1 cellular context compared by ENCODE assay signal in the genomic region with DNA sequence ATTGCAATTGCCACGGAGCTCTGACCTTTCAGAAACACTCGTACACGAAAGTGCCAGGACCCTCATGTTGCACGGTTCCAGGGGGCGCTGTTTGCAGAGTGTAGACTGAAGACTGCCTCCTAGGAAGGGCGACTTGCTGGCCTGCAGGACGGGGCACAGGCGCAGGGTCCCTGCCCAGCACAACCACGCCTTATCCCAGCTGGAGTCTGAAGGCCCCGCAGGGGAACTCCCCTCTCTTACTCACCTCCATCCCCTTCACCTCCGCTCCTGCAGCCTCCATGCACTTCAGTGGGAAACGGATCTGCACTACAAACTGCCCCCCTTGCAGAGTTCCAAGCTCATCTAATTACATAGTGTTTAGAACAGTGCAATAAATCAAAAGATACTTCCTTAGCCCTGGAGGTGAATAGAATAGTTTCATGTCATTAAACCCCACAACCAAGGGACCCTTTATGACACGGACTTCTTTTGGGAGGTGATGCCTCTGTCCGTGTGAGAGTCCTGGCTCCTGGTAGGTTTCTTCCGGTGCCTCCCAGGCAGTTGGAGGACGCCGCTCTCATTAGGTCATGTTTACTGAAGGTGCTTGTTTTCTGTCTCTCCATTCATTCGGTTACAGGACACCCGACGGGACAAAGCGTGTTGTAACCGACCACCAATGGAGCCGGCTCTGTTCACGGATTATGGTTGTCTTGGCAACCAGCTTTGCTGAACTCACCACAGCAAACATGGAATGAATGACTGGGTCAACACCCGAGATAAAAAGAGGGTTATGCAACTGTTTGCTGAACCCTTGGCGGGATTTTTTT.
TF ChIP-seq lines count a peak whose summit lies in the region.

No MANE protein-coding gene starts in this region.

TF ChIP-seq in HepG2, 621 proteins besides CTCF, POLR2A, EP300 and RAD21 (continued from another document and continues in another):
- TF ChIP-seq, protein P1, sequence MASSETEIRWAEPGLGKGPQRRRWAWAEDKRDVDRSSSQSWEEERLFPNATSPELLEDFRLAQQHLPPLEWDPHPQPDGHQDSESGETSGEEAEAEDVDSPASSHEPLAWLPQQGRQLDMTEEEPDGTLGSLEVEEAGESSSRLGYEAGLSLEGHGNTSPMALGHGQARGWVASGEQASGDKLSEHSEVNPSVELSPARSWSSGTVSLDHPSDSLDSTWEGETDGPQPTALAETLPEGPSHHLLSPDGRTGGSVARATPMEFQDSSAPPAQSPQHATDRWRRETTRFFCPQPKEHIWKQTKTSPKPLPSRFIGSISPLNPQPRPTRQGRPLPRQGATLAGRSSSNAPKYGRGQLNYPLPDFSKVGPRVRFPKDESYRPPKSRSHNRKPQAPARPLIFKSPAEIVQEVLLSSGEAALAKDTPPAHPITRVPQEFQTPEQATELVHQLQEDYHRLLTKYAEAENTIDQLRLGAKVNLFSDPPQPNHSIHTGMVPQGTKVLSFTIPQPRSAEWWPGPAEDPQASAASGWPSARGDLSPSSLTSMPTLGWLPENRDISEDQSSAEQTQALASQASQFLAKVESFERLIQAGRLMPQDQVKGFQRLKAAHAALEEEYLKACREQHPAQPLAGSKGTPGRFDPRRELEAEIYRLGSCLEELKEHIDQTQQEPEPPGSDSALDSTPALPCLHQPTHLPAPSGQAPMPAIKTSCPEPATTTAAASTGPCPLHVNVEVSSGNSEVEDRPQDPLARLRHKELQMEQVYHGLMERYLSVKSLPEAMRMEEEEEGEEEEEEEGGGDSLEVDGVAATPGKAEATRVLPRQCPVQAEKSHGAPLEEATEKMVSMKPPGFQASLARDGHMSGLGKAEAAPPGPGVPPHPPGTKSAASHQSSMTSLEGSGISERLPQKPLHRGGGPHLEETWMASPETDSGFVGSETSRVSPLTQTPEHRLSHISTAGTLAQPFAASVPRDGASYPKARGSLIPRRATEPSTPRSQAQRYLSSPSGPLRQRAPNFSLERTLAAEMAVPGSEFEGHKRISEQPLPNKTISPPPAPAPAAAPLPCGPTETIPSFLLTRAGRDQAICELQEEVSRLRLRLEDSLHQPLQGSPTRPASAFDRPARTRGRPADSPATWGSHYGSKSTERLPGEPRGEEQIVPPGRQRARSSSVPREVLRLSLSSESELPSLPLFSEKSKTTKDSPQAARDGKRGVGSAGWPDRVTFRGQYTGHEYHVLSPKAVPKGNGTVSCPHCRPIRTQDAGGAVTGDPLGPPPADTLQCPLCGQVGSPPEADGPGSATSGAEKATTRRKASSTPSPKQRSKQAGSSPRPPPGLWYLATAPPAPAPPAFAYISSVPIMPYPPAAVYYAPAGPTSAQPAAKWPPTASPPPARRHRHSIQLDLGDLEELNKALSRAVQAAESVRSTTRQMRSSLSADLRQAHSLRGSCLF (CRISPR knock-in tag; IDR thresholded peaks at IDR 0.05; ENCODE audit: borderline replicate concordance), result 0 out of 2 replicates have a peak, but pooled peaks have one; percentile 61
- no peak for TF ChIP-seq ZBTB7A (CRISPR knock-in tag; IDR thresholded peaks at IDR 0.05)
- peak; percentile 99 for TF ChIP-seq ZNF121 (CRISPR knock-in tag; IDR thresholded peaks at IDR 0.05)
- no peak for TF ChIP-seq AGO2 (optimal IDR thresholded peaks at IDR 0.05; ENCODE audit: low read depth, low read length)
- peak; percentile 79; the same call in 1 of the 2 replicates for TF ChIP-seq ERF (CRISPR knock-in tag; IDR thresholded peaks at IDR 0.05)
- TF ChIP-seq, protein P2, sequence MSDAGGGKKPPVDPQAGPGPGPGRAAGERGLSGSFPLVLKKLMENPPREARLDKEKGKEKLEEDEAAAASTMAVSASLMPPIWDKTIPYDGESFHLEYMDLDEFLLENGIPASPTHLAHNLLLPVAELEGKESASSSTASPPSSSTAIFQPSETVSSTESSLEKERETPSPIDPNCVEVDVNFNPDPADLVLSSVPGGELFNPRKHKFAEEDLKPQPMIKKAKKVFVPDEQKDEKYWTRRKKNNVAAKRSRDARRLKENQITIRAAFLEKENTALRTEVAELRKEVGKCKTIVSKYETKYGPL (CRISPR knock-in tag; IDR thresholded peaks at IDR 0.05), result peak; percentile 89
- TF ChIP-seq MAFG (CRISPR knock-in tag; IDR thresholded peaks at IDR 0.05), result no peak
- TF ChIP-seq, protein P3, sequence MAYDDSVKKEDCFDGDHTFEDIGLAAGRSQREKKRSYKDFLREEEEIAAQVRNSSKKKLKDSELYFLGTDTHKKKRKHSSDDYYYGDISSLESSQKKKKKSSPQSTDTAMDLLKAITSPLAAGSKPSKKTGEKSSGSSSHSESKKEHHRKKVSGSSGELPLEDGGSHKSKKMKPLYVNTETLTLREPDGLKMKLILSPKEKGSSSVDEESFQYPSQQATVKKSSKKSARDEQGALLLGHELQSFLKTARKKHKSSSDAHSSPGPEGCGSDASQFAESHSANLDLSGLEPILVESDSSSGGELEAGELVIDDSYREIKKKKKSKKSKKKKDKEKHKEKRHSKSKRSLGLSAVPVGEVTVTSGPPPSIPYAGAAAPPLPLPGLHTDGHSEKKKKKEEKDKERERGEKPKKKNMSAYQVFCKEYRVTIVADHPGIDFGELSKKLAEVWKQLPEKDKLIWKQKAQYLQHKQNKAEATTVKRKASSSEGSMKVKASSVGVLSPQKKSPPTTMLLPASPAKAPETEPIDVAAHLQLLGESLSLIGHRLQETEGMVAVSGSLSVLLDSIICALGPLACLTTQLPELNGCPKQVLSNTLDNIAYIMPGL (CRISPR knock-in tag; IDR thresholded peaks at IDR 0.05; ENCODE audit: borderline replicate concordance in 1 of 2, low read depth in 1 of 2), result peak; percentile 97 to 99
- TF ChIP-seq HNRNPH1 (optimal IDR thresholded peaks at IDR 0.05; ENCODE audit: low read depth, low read length), result no peak
- peak; percentile 84; the same call in 1 of the 2 replicates for TF ChIP-seq HNF4G (IDR thresholded peaks at IDR 0.05; ENCODE audit: borderline replicate concordance, low read depth, low read length)
- TF ChIP-seq HNF4G (CRISPR knock-in tag; IDR thresholded peaks at IDR 0.05; ENCODE audit: borderline replicate concordance, low read depth), result no peak
- peak; percentile 95 for TF ChIP-seq RARA (CRISPR knock-in tag; IDR thresholded peaks at IDR 0.05)
- TF ChIP-seq PHF8 (CRISPR knock-in tag; IDR thresholded peaks at IDR 0.05), result peak; percentile 51
- TF ChIP-seq ZNF678 (CRISPR knock-in tag; IDR thresholded peaks at IDR 0.05), result peak; percentile 36; the same call in 1 of the 2 replicates
- TF ChIP-seq, protein P4, sequence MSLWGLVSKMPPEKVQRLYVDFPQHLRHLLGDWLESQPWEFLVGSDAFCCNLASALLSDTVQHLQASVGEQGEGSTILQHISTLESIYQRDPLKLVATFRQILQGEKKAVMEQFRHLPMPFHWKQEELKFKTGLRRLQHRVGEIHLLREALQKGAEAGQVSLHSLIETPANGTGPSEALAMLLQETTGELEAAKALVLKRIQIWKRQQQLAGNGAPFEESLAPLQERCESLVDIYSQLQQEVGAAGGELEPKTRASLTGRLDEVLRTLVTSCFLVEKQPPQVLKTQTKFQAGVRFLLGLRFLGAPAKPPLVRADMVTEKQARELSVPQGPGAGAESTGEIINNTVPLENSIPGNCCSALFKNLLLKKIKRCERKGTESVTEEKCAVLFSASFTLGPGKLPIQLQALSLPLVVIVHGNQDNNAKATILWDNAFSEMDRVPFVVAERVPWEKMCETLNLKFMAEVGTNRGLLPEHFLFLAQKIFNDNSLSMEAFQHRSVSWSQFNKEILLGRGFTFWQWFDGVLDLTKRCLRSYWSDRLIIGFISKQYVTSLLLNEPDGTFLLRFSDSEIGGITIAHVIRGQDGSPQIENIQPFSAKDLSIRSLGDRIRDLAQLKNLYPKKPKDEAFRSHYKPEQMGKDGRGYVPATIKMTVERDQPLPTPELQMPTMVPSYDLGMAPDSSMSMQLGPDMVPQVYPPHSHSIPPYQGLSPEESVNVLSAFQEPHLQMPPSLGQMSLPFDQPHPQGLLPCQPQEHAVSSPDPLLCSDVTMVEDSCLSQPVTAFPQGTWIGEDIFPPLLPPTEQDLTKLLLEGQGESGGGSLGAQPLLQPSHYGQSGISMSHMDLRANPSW (CRISPR knock-in tag; IDR thresholded peaks at IDR 0.05; ENCODE audit: borderline replicate concordance), result peak; percentile 30; the same call in 1 of the 2 replicates
- TF ChIP-seq, protein P5, sequence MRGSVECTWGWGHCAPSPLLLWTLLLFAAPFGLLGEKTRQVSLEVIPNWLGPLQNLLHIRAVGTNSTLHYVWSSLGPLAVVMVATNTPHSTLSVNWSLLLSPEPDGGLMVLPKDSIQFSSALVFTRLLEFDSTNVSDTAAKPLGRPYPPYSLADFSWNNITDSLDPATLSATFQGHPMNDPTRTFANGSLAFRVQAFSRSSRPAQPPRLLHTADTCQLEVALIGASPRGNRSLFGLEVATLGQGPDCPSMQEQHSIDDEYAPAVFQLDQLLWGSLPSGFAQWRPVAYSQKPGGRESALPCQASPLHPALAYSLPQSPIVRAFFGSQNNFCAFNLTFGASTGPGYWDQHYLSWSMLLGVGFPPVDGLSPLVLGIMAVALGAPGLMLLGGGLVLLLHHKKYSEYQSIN (CRISPR knock-in tag; IDR thresholded peaks at IDR 0.05; ENCODE audit: borderline replicate concordance), result no peak
- 0 out of 2 replicates have a peak, but pooled peaks have one; percentile 16 for TF ChIP-seq YEATS4 (CRISPR knock-in tag; IDR thresholded peaks at IDR 0.05; ENCODE audit: borderline replicate concordance)
- no peak; the same call in 1 of the 2 replicates for TF ChIP-seq ZNF34 (CRISPR knock-in tag; IDR thresholded peaks at IDR 0.05; ENCODE audit: borderline replicate concordance)
- TF ChIP-seq ZNF772 (CRISPR knock-in tag; IDR thresholded peaks at IDR 0.05), result no peak
- TF ChIP-seq ZNF430 (CRISPR knock-in tag; IDR thresholded peaks at IDR 0.05), result no peak
- TF ChIP-seq ZNF350 (CRISPR knock-in tag; IDR thresholded peaks at IDR 0.05; ENCODE audit: borderline replicate concordance, low read depth), result peak; percentile 96
- no peak for TF ChIP-seq ZNF619 (CRISPR knock-in tag; IDR thresholded peaks at IDR 0.05)
- peak; percentile 41; the same call in 1 of the 2 replicates for TF ChIP-seq MED13 (CRISPR knock-in tag; IDR thresholded peaks at IDR 0.05)
- TF ChIP-seq ZNF839 (CRISPR knock-in tag; IDR thresholded peaks at IDR 0.05; ENCODE audit: borderline replicate concordance), result no peak
- TF ChIP-seq ZMYM3 (CRISPR knock-in tag; IDR thresholded peaks at IDR 0.05), result 0 out of 2 replicates have a peak, but pooled peaks have one; percentile 64
- TF ChIP-seq ZNF549 (CRISPR knock-in tag; IDR thresholded peaks at IDR 0.05), result no peak
- TF ChIP-seq ZNF160 (CRISPR knock-in tag; IDR thresholded peaks at IDR 0.05), result peak; percentile 76; the same call in 1 of the 2 replicates
- TF ChIP-seq, protein P6, sequence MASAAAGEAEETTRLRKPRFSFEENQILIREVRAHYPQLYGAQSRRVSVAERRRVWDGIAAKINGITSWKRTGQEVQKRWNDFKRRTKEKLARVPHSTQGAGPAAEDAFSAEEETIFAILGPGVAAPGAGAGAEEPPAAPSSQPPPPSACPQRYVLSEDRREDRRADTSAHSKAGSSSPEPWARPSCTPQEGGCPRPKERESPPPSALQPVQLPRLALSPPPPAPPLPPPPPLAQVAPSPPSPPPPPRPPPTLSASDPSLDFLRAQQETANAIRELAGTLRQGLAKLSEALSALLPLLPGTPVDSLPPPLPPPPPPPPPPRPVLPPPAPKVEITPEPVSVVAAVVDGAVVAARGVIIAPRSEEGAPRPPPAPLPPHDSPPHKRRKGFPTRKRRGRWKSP (CRISPR knock-in tag; IDR thresholded peaks at IDR 0.05), result peak; percentile 70; the same call in 1 of the 2 replicates
- no peak for TF ChIP-seq ZFP62 (CRISPR knock-in tag; IDR thresholded peaks at IDR 0.05)
- TF ChIP-seq SMAD3 (CRISPR knock-in tag; IDR thresholded peaks at IDR 0.05), result peak; percentile 82; the same call in 1 of the 2 replicates
- TF ChIP-seq, protein P7, sequence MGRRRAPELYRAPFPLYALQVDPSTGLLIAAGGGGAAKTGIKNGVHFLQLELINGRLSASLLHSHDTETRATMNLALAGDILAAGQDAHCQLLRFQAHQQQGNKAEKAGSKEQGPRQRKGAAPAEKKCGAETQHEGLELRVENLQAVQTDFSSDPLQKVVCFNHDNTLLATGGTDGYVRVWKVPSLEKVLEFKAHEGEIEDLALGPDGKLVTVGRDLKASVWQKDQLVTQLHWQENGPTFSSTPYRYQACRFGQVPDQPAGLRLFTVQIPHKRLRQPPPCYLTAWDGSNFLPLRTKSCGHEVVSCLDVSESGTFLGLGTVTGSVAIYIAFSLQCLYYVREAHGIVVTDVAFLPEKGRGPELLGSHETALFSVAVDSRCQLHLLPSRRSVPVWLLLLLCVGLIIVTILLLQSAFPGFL (CRISPR knock-in tag; IDR thresholded peaks at IDR 0.05), result no peak
- TF ChIP-seq ZFP36L1 (CRISPR knock-in tag; IDR thresholded peaks at IDR 0.05), result 0 out of 2 replicates have a peak, but pooled peaks have one; percentile 38
- TF ChIP-seq TP53 (CRISPR knock-in tag; conservative IDR thresholded peaks at IDR 0.05), result peak; percentile 78
- TF ChIP-seq SATB2 (CRISPR knock-in tag; IDR thresholded peaks at IDR 0.05), result peak; percentile 67; the same call in 1 of the 2 replicates
- TF ChIP-seq SMYD3 (CRISPR knock-in tag; IDR thresholded peaks at IDR 0.05), result peak; percentile 90; the same call in 1 of the 2 replicates
- TF ChIP-seq SCMH1 (CRISPR knock-in tag; IDR thresholded peaks at IDR 0.05; ENCODE audit: borderline replicate concordance), result no peak
- TF ChIP-seq ZNF124 (CRISPR knock-in tag; IDR thresholded peaks at IDR 0.05), result no peak; the same call in 1 of the 2 replicates
- peak; percentile 83 for TF ChIP-seq ZNF878 (CRISPR knock-in tag; IDR thresholded peaks at IDR 0.05)
- TF ChIP-seq, protein P8, sequence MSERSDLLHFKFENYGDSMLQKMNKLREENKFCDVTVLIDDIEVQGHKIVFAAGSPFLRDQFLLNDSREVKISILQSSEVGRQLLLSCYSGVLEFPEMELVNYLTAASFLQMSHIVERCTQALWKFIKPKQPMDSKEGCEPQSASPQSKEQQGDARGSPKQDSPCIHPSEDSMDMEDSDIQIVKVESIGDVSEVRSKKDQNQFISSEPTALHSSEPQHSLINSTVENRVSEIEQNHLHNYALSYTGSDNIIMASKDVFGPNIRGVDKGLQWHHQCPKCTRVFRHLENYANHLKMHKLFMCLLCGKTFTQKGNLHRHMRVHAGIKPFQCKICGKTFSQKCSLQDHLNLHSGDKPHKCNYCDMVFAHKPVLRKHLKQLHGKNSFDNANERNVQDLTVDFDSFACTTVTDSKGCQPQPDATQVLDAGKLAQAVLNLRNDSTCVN (CRISPR knock-in tag; IDR thresholded peaks at IDR 0.05; ENCODE audit: borderline replicate concordance), result peak; percentile 93
- no peak; the same call in 1 of the 2 replicates for TF ChIP-seq NFE2L2 (IDR thresholded peaks at IDR 0.05; ENCODE audit: low read length)
- TF ChIP-seq IRF2 (CRISPR knock-in tag; IDR thresholded peaks at IDR 0.05), result peak; percentile 83
- peak; percentile 25; the same call in 1 of the 2 replicates for TF ChIP-seq GFI1 (CRISPR knock-in tag; IDR thresholded peaks at IDR 0.05; ENCODE audit: borderline replicate concordance)
- no peak; the same call in 1 of the 2 replicates for TF ChIP-seq ETV6 (CRISPR knock-in tag; conservative IDR thresholded peaks at IDR 0.05)
- no peak; the same call in 1 of the 2 replicates for TF ChIP-seq ARNT2 (CRISPR knock-in tag; IDR thresholded peaks at IDR 0.05; ENCODE audit: low read depth)
- peak; percentile 44; the same call in 1 of the 2 replicates for TF ChIP-seq TRIM24 (CRISPR knock-in tag; IDR thresholded peaks at IDR 0.05)
- TF ChIP-seq ZNF567 (CRISPR knock-in tag; IDR thresholded peaks at IDR 0.05; ENCODE audit: borderline replicate concordance), result no peak
- no peak for TF ChIP-seq ZNF101 (CRISPR knock-in tag; IDR thresholded peaks at IDR 0.05; ENCODE audit: borderline replicate concordance, low read depth)
